14 cellular contexts compared by ENCODE assay signal in the genomic region with DNA sequence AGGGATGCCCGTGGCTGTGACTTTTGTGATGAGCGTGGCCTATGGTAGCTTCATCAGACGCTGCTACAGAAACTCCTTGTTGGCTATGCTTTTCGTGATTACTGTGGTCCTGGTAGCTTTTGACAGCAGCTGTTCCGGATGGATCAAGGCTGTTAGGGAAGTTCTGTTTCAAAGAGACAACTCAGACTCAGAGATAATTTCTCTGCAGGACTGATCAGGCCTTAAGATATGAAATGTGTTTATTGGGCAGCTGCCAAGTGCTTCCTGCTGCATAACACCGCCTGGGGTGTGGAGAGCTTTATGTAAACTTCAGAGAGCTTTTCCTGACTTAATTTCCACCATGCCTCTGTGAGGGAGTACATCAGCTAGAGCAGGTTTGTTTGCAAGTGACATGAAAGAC.
DNase-seq lines count a peak whose midpoint lies in the region; ATAC-seq, FAIRE-seq and TF ChIP-seq lines count a peak whose summit lies in the region.
"Had no signal": no experiment of that assay in that cellular context is flagged by ENCODE, and none has a peak within 500 bp of the region (broad histone marks: within the 10 kb centered on the region; RNA-seq: fewer than 3 reads in every experiment).

No MANE protein-coding gene starts in this region.

- no peak overlapping the region for H2AK9ac ChIP-seq in IMR-90 (replicated peaks; ENCODE audit: low read depth, low read length, poor library complexity)

- H2BK20ac ChIP-seq in IMR-90 (ENCODE audit: low read depth, low read length) = no peak overlapping the region

- CTCF ChIA-PET in IMR-90 (lab: Yijun Ruan, JAX) = interaction anchor here (0.9 kb wide), 1 partner anchor 12 kb away, joined by 3 read pairs; no protein-coding TSS in a partner anchor
- CTCF ChIA-PET in SK-N-SH (lab: Yijun Ruan, JAX) = interaction anchor here (1.9 kb wide), 1 partner anchor 24 kb away, joined by 7 read pairs; no protein-coding TSS in a partner anchor

- H2BK120ac ChIP-seq in IMR-90 (ENCODE audit: low read depth, low read length) = no peak overlapping the region

- H3K27ac ChIP-seq in IMR-90 (ENCODE audit: insufficient read depth, low read length) = no peak overlapping the region
- peak overlapping the region in 1 of 2 experiments; percentile 96; a peak in 2 of 4 replicates for H3K27ac ChIP-seq in SK-N-SH (ENCODE audit: low read depth in 2 of 2, low read length in 1 of 2)
- H3K27ac ChIP-seq: cardiac muscle cell, gastrocnemius medialis had no signal

- no peak overlapping the region for H4K91ac ChIP-seq in IMR-90 (ENCODE audit: insufficient read depth, low read depth, low read length)

- H3K9me2 ChIP-seq in SK-N-SH = no peaks in the 10 kb centered on the region

- no peak overlapping the region for H2AK5ac ChIP-seq in IMR-90 (ENCODE audit: low read depth, low read length)

- H4K8ac ChIP-seq in IMR-90 (ENCODE audit: low read depth in 2 of 2, low read length in 2 of 2) = no peak overlapping the region

- H3K9me3 ChIP-seq in IMR-90 (ENCODE audit: control insufficient read depth, insufficient read depth, low read length) (no peaks in the 10 kb centered on the region), SK-N-SH (no peaks in the 10 kb centered on the region)
- H3K9me3 ChIP-seq: gastrocnemius medialis had no signal

- dilution Hi-C loops in IMR-90 (cut with HindIII; ENCODE audit: low sequenced_read_pairs, unreplicated experiment) = no loop called here

- no peaks in the 10 kb centered on the region for H3F3A ChIP-seq in SK-N-SH (replicated peaks; ENCODE audit: insufficient read depth)

- peak; percentile 74 for ATAC-seq in IMR-90 (ENCODE audit: low read depth)
- no peak for ATAC-seq in HG02763 (IDR thresholded peaks at IDR 0.05; ENCODE audit: unreplicated experiment)
- ATAC-seq: gastrocnemius medialis; stimulated activated naive CD8-positive, alpha-beta T cell treated with anti-CD3 and anti-CD28 coated beads, Interleukin-15, amount 100 ng/mL, for 72 hours had no signal

- H3K4me2 ChIP-seq in IMR-90 (ENCODE audit: low read depth, low read length) (no peak overlapping the region), SK-N-SH (no peak overlapping the region)

- no peak for FAIRE-seq in D721Med (lab: Jason Lieb, UNC)

- H3K56ac ChIP-seq in IMR-90 (ENCODE audit: extremely low read depth, insufficient read depth, low read length) = no peak overlapping the region

- H4K5ac ChIP-seq in IMR-90 (ENCODE audit: low read depth, low read length) = no peak overlapping the region

- H3K9ac ChIP-seq in IMR-90 (ENCODE audit: low read depth, low read length) = no peak overlapping the region
- no peak overlapping the region for H3K9ac ChIP-seq in SK-N-SH

- H3K4me1 ChIP-seq in IMR-90 (ENCODE audit: control insufficient read depth, insufficient read depth, low read length) (no peaks in the 10 kb centered on the region), SK-N-SH (ENCODE audit: control insufficient read depth in 1 of 2, insufficient read depth in 2 of 2, low read depth in 1 of 2, low read length in 1 of 2) (peaks cover 0 to 32% of the 10 kb centered on the region in 2 experiments; a peak in 3 of 4 replicates)
- H3K4me1 ChIP-seq: gastrocnemius medialis had no signal

- DNase-seq in CMK (ENCODE audit: low read depth) = peak; percentile 94
- DNase-seq in IMR-90 = peak; percentile 63
- DNase-seq in SK-N-SH = peak; percentile 82
- DNase-seq in hepatic stellate cell (ENCODE audit: low spot score) = peak; percentile 28
- no peak for DNase-seq in D721Med (ENCODE audit: insufficient read length, low spot score)
- DNase-seq in HK-2 (ENCODE audit: unreplicated experiment) = no peak
- DNase-seq in NCI-H446 treated with DMSO at 0.1 percent for 48 hours (lab: John Stamatoyannopoulos, UW) = no peak
- DNase-seq: Calu3; gastrocnemius medialis; NCI-H2029; stimulated activated naive CD8-positive, alpha-beta T cell treated with anti-CD3 and anti-CD28 coated beads, Interleukin-15, amount 100 ng/mL, for 72 hours; SW 1271 had no signal

- no peak overlapping the region for H3K14ac ChIP-seq in IMR-90 (replicated peaks; ENCODE audit: low read depth, low read length)

- TF ChIP-seq POLR2A in IMR-90 (IDR thresholded peaks at IDR 0.05; ENCODE audit: low read depth, low read length) = no peak

- no peak overlapping the region for H3K18ac ChIP-seq in IMR-90 (ENCODE audit: low read depth, low read length)

- peak in 1 of 2 experiments; percentile 96; a peak in 2 of 4 replicates for TF ChIP-seq EP300 in SK-N-SH (IDR thresholded peaks at IDR 0.05; ENCODE audit: borderline replicate concordance in 1 of 2, low read depth in 1 of 2, low read length in 1 of 2)

- H3K27me3 ChIP-seq in IMR-90 (ENCODE audit: control insufficient read depth, insufficient read depth, low read length) (peaks cover 1% of the 10 kb centered on the region; the same call in 1 of the 2 replicates), SK-N-SH (ENCODE audit: insufficient read depth) (no peaks in the 10 kb centered on the region)
- H3K27me3 ChIP-seq: cardiac muscle cell, gastrocnemius medialis had no signal

- no peak overlapping the region for H3K4me3 ChIP-seq in IMR-90 (ENCODE audit: insufficient read depth, low read depth, low read length)
- no peak overlapping the region for H3K4me3 ChIP-seq in SK-N-SH (ENCODE audit: low read depth in 2 of 2, low read length in 1 of 2)
- H3K4me3 ChIP-seq: cardiac muscle cell, gastrocnemius medialis had no signal

- no peaks in the 10 kb centered on the region for H4K20me1 ChIP-seq in IMR-90 (ENCODE audit: insufficient read depth, low read length)
- H4K20me1 ChIP-seq in SK-N-SH (ENCODE audit: insufficient read depth) = no peaks in the 10 kb centered on the region

- TF ChIP-seq CTCF in IMR-90 (conservative IDR thresholded peaks at IDR 0.05; ENCODE audit: low read depth, low read length) (no peak), SK-N-SH (IDR thresholded peaks at IDR 0.05) (no peak), D721Med (IDR thresholded peaks at IDR 0.05; ENCODE audit: insufficient read depth, missing control alignments) (no peak)

- WGBS in IMR-90 (ENCODE audit: extremely low coverage in 2 of 2, insufficient read length in 1 of 2), 2 experiments = 15% methylated on average over 5 of the region's 6 CpGs; no CpG with 5 or more reads in 1 of the 2 experiments
- WGBS in SK-N-SH (ENCODE audit: low lambda C conversion rate) = 6% methylated on average over 6 of the region's 6 CpGs

- H2BK5ac ChIP-seq in IMR-90 (ENCODE audit: low read depth, low read length, poor library complexity, severe bottlenecking) = no peak overlapping the region

- H3K9me1 ChIP-seq in IMR-90 (ENCODE audit: insufficient read depth, low read length) = no peaks in the 10 kb centered on the region

- no peaks in the 10 kb centered on the region for H3K79me1 ChIP-seq in IMR-90 (ENCODE audit: low read depth in 1 of 2, low read length in 2 of 2)

- no peaks in the 10 kb centered on the region for H3K36me3 ChIP-seq in IMR-90 (ENCODE audit: control insufficient read depth, insufficient read depth, low read length)
- no peaks in the 10 kb centered on the region for H3K36me3 ChIP-seq in SK-N-SH (replicated peaks in 1 of 2; ENCODE audit: control insufficient read depth in 1 of 2, insufficient read depth in 2 of 2, low read length in 1 of 2)
- H3K36me3 ChIP-seq: cardiac muscle cell, gastrocnemius medialis had no signal

- no TSS peak for BruUV-seq in IMR-90 (replicated peaks; lab: Mats Ljungman, UMichigan)

- no peak overlapping the region for H3K4ac ChIP-seq in IMR-90 (ENCODE audit: low read depth, low read length)

- POLR2A ChIA-PET in IMR-90 (lab: Charles Lee; ENCODE audit: unreplicated experiment) (no interaction called here), SK-N-SH (lab: Yijun Ruan, JAX) (interaction anchor here (1.0 kb wide), 2 partner anchors 11 to 32 kb away, joined by 3 read pairs; no protein-coding TSS in a partner anchor)

- in situ Hi-C loops in IMR-90 (cut with MboI; ENCODE audit: low sequenced_read_pairs) = no loop called here

- no peak for TF ChIP-seq RAD21 in IMR-90 (IDR thresholded peaks at IDR 0.05; ENCODE audit: low read length)
- peak; percentile 18 for TF ChIP-seq RAD21 in SK-N-SH (IDR thresholded peaks at IDR 0.05; ENCODE audit: low read length)

- H2AFZ ChIP-seq in IMR-90 (replicated peaks; ENCODE audit: low read length, poor library complexity) (no peak overlapping the region), SK-N-SH (ENCODE audit: low read depth) (no peak overlapping the region)

- no peak overlapping the region for H3K23ac ChIP-seq in IMR-90 (ENCODE audit: low read depth, low read length)

- intact Hi-C loops in IMR-90 (cut with micrococcal nuclease) = no loop called here

- no peak overlapping the region for H2BK15ac ChIP-seq in IMR-90 (ENCODE audit: low read depth, low read length)

- H3K79me2 ChIP-seq in SK-N-SH (ENCODE audit: insufficient read depth) = no peaks in the 10 kb centered on the region

TF ChIP-seq in IMR-90, 13 proteins besides CTCF, POLR2A, EP300 and RAD21 (continues in another document):
- TF ChIP-seq RCOR1 (IDR thresholded peaks at IDR 0.05; ENCODE audit: insufficient replicate concordance, low read length) (no peak), MAZ (IDR thresholded peaks at IDR 0.05; ENCODE audit: borderline replicate concordance, low read depth, low read length) (no peak), CEBPB (IDR thresholded peaks at IDR 0.05; ENCODE audit: low read depth, low read length) (no peak)
- TF ChIP-seq, protein P1, sequence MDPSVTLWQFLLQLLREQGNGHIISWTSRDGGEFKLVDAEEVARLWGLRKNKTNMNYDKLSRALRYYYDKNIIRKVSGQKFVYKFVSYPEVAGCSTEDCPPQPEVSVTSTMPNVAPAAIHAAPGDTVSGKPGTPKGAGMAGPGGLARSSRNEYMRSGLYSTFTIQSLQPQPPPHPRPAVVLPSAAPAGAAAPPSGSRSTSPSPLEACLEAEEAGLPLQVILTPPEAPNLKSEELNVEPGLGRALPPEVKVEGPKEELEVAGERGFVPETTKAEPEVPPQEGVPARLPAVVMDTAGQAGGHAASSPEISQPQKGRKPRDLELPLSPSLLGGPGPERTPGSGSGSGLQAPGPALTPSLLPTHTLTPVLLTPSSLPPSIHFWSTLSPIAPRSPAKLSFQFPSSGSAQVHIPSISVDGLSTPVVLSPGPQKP (IDR thresholded peaks at IDR 0.05; ENCODE audit: borderline replicate concordance, low read depth, low read length) = no peak

TF ChIP-seq in SK-N-SH, 30 proteins besides CTCF, POLR2A, EP300 and RAD21 (continues in another document):
- TF ChIP-seq TEAD4 (IDR thresholded peaks at IDR 0.05; ENCODE audit: borderline replicate concordance, insufficient read depth) (no peak), POLR2AphosphoS5 (IDR thresholded peaks at IDR 0.05; ENCODE audit: low read depth, low read length) (no peak), IRF3 (IDR thresholded peaks at IDR 0.05; ENCODE audit: low read depth, low read length) (no peak), YY1 (IDR thresholded peaks at IDR 0.05; ENCODE audit: low read depth) (no peak)

Comparison
In these comparisons a context has a peak if more than half of its experiments do, and no peak if none do; other contexts are left out.
1. DNase-seq: peak in CMK (single experiment), IMR-90 (single experiment), SK-N-SH (single experiment) and hepatic stellate cell (single experiment); none in D721Med (single experiment), HK-2 (single experiment) and NCI-H446 treated with DMSO at 0.1 percent for 48 hours (single experiment).